Comparison of ENCODE assay signal across 10 cellular contexts in the genomic region with DNA sequence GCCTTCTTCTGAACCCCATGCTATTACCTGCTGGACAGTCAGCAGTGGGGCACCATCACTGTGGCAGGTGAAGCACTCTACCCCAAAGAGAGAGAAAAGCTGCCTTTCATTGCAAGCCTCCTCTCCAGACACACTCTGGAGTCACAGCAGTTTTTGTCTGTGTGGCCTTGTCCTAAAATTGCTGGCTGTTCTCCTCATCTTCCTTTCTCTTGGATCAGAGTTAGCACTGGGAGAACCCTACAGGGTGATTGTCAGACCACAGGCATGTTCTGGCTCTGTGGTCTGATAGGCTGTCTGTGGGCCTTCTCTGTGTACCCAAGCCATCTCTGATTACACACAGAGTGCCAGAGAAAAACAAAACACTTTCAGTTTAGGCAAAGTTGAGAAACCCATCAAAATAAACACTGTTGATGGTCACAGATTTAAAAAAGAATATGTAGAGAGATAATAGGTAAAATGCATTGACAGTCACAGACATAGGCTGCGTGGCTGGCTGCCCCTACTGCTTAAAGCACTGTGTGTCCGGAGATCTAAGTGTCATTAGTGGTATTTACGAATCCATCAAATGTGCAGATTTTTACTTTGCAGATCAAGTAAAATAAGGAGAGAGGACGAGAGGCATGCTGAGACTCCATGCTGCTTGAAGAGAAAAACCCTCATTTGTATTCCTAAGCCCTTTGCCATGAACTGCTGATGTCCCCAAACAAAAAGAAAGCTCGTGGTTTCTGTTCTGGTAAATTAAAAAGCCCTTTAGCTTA.
A peak's percentile ranks its signal among the peaks of the same experiment; 100 is the strongest.
DNase-seq lines count a peak whose midpoint lies in the region; ATAC-seq and TF ChIP-seq lines count a peak whose summit lies in the region.
"Had no signal": no experiment of that assay in that cellular context is flagged by ENCODE, and none has a peak within 500 bp of the region (broad histone marks: within the 10 kb centered on the region; RNA-seq: fewer than 3 reads in every experiment).

No MANE protein-coding gene starts in this region.

- H3K36me3 ChIP-seq in parathyroid adenoma (ENCODE audit: control insufficient read depth, insufficient read depth, low read length) (no peaks in the 10 kb centered on the region), esophagus squamous epithelium (no peaks in the 10 kb centered on the region)
- H3K36me3 ChIP-seq: SJCRH30 had no signal

- no peak overlapping the region for H3K27ac ChIP-seq in parathyroid adenoma
- no peak overlapping the region for H3K27ac ChIP-seq in esophagus squamous epithelium
- H3K27ac ChIP-seq: SJCRH30 had no signal

- intact Hi-C loops in esophagus squamous epithelium (cut with DNase I): no loop called here

- 29 to 41% methylated on average over 5 of the region's 5 CpGs for WGBS in esophagus squamous epithelium, 2 donors

- TF ChIP-seq CTCF in fibroblast of the aortic adventitia (IDR thresholded peaks at IDR 0.05; ENCODE audit: insufficient read depth, low read length): no peak
- no peak for TF ChIP-seq CTCF in parathyroid adenoma (IDR thresholded peaks at IDR 0.05)
- TF ChIP-seq CTCF in esophagus squamous epithelium (IDR thresholded peaks at IDR 0.05): no peak

- no peak overlapping the region for H3K4me3 ChIP-seq in fibroblast of the aortic adventitia (ENCODE audit: low read depth, low read length)
- H3K4me3 ChIP-seq in parathyroid adenoma (ENCODE audit: low read depth, low read length): no peak overlapping the region
- peak overlapping the region in 1 of 4 donors; percentile 15 for H3K4me3 ChIP-seq in esophagus squamous epithelium
- H3K4me3 ChIP-seq: SJCRH30 had no signal

- DNase-seq in EH (ENCODE audit: low read depth): peak; percentile 53
- DNase-seq in NCI-H69 (lab: John Stamatoyannopoulos, UW): peak; percentile 45
- peak; percentile 40 for DNase-seq in fibroblast of the aortic adventitia (ENCODE audit: low read depth)
- DNase-seq in esophagus squamous epithelium (lab: John Stamatoyannopoulos, UW): no peak
- DNase-seq in HUDEP-2 (lab: John Stamatoyannopoulos, UW; ENCODE audit: unreplicated experiment in 76 of 76): no peak
- DNase-seq: effector memory CD8-positive, alpha-beta T cell had no signal

- peak overlapping the region; percentile 40 for H2AFZ ChIP-seq in parathyroid adenoma

- no peaks in the 10 kb centered on the region for H3K79me2 ChIP-seq in parathyroid adenoma

- no peak overlapping the region for H3K9ac ChIP-seq in parathyroid adenoma

- no peaks in the 10 kb centered on the region for H3K27me3 ChIP-seq in parathyroid adenoma (ENCODE audit: control insufficient read depth, insufficient read depth, low read length)
- H3K27me3 ChIP-seq in esophagus squamous epithelium: no peaks in the 10 kb centered on the region

- H3K4me2 ChIP-seq in parathyroid adenoma (ENCODE audit: low read length): no peak overlapping the region

- H3K9me3 ChIP-seq in parathyroid adenoma (ENCODE audit: control insufficient read depth, low read length): no peaks in the 10 kb centered on the region
- no peaks in the 10 kb centered on the region for H3K9me3 ChIP-seq in esophagus squamous epithelium
- H3K9me3 ChIP-seq: SJCRH30 had no signal

- H3K4me1 ChIP-seq in parathyroid adenoma (no peaks in the 10 kb centered on the region), esophagus squamous epithelium (no peaks in the 10 kb centered on the region)
- H3K4me1 ChIP-seq: SJCRH30 had no signal

- TF ChIP-seq POLR2A in esophagus squamous epithelium (IDR thresholded peaks at IDR 0.05): no peak

- ATAC-seq in GM18520 (IDR thresholded peaks at IDR 0.05; ENCODE audit: unreplicated experiment): no peak
- no peak for ATAC-seq in HG03025 (IDR thresholded peaks at IDR 0.05; ENCODE audit: low FRiP score, unreplicated experiment)
- ATAC-seq: effector memory CD8-positive, alpha-beta T cell had no signal

Comparison
In these comparisons a context has a peak if more than half of its experiments do, and no peak if none do; other contexts are left out.
1. DNase-seq: peak in EH (single experiment), NCI-H69 (single experiment) and fibroblast of the aortic adventitia (single experiment); none in esophagus squamous epithelium (single experiment) and HUDEP-2 (0 of 76).